8 cellular contexts compared by ENCODE assay signal in the genomic region with DNA sequence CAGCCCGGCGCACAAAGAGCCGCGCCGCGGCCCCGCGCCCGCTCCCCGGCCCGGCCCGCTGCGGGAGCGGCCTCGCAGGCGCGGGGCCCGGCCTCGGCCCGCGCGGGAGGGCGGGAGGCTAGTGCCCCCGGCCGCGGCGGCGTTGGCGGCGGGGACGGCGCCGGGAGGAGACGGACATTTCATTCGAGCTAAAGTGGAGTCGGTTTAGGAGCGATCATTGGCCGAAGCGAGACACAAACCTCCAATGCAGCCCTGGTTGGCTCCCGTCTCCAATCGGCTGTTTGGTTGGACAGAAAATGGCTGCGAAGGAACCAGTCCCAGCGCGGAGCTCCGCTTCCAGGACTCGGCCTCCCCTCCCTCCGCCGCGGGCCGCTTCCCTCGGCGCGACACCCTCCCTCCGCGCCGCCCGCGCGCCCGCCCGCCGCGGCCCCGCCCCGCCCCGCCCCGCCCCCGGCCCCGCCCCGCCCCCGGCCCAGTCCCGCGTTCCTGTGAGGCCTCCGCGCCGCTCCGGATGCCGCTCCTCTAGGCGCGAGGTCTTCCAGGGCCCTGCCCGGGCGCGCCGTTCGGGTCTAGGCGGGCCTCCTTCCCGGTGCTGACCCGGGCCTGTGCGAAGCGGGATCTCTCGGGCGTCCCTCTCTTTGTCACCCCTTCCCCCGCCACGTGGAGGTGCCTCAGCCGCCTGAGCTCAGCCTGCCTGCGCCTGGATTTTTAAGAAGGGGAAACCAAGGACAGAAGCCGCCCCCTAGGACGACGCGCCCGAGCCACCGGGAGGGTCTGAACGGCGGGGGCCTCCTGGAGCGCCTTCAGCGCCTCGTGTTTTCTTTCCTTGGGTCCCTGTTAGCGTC. TPM values are rescaled to one million over a fixed set of nuclear protein-coding genes. Genes with fewer than 3 reads are reported as not detected.
A peak's percentile ranks its signal among the peaks of the same experiment; 100 is the strongest.
DNase-seq lines count a peak whose midpoint lies in the region; ATAC-seq and TF ChIP-seq lines count a peak whose summit lies in the region.

TSS of gene NFYB (minus strand) at position 309 of the 845 bp plus-strand sequence. CDS start 2,757 bp downstream, outside the sequence.

- H3K36me3 ChIP-seq in muscle layer of duodenum (ENCODE audit: control insufficient read depth in 1 of 2, insufficient read depth in 2 of 2, low read length in 2 of 2) = no peaks in the 10 kb centered on the region

- in situ Hi-C loops in KBM-7 (cut with MboI; ENCODE audit: low pct_unique_long_range_greater_than_20kb, low sequenced_read_pairs) = no loop called here

- H3K4me3 Mint-ChIP-seq in activated T-cell treated with anti-CD3 and anti-CD28 coated beads, Interleukin-2, amount 50 U/mL, for 4 hours = peak within 1 kb of the TSS; percentile 88

- peaks cover 10 to 24% of the 10 kb centered on the region in 2 donors for H3K4me1 ChIP-seq in muscle layer of duodenum (ENCODE audit: control insufficient read depth in 1 of 2, insufficient read depth in 2 of 2, low read length in 2 of 2)

- no peaks in the 10 kb centered on the region for H3K36me3 Mint-ChIP-seq in activated T-cell treated with anti-CD3 and anti-CD28 coated beads, Interleukin-2, amount 50 U/mL, for 4 hours (ENCODE audit: insufficient read depth)

- ATAC-seq in GM21717 (IDR thresholded peaks at IDR 0.05; ENCODE audit: unreplicated experiment) = peak; percentile 94
- ATAC-seq in activated T-cell treated with anti-CD3 and anti-CD28 coated beads, Interleukin-2, amount 50 U/mL, for 4 hours = peak; percentile 96 to 97
- peak; percentile 98 for ATAC-seq in esophagus mucosa

- DNase-seq in DMS153 treated with DMSO at 0.1 percent for 48 hours (lab: John Stamatoyannopoulos, UW; ENCODE audit: unreplicated experiment) (peak; percentile 91), KBM-7 (peak; percentile 95)
- peak; percentile 88 for DNase-seq in activated T-cell treated with anti-CD3 and anti-CD28 coated beads, Interleukin-2, amount 50 U/mL, for 4 hours
- DNase-seq in stimulated activated CD8-positive, alpha-beta memory T cell treated with anti-CD3 and anti-CD28 coated beads, Interleukin-7, amount 100 ng/mL, for 4 hours (ENCODE audit: low read depth in 2 of 2) = peak; percentile 84 to 86

- peak within 1 kb of the TSS; percentile 77 to 90 for H3K4me3 ChIP-seq in muscle layer of duodenum (ENCODE audit: low read depth in 1 of 2, low read length in 2 of 2)

- peaks cover 13% of the 10 kb centered on the region for H3K4me1 Mint-ChIP-seq in activated T-cell treated with anti-CD3 and anti-CD28 coated beads, Interleukin-2, amount 50 U/mL, for 4 hours (ENCODE audit: low read depth)

- no peaks in the 10 kb centered on the region for H3K9me3 ChIP-seq in muscle layer of duodenum (ENCODE audit: control insufficient read depth in 1 of 2, low read length in 2 of 2)

- H3K27me3 ChIP-seq in muscle layer of duodenum (ENCODE audit: low read depth, low read length) = no peaks in the 10 kb centered on the region

- H3K9me3 Mint-ChIP-seq in activated T-cell treated with anti-CD3 and anti-CD28 coated beads, Interleukin-2, amount 50 U/mL, for 4 hours = no peaks in the 10 kb centered on the region

- peak within 1 kb of the TSS; percentile 92 for H3K27ac ChIP-seq in muscle layer of duodenum (ENCODE audit: low read length)

- no peaks in the 10 kb centered on the region for H3K27me3 Mint-ChIP-seq in activated T-cell treated with anti-CD3 and anti-CD28 coated beads, Interleukin-2, amount 50 U/mL, for 4 hours (ENCODE audit: low read depth)

TF ChIP-seq in PFSK-1, 5 proteins besides CTCF, POLR2A, EP300 and RAD21:
- TF ChIP-seq, protein P1, sequence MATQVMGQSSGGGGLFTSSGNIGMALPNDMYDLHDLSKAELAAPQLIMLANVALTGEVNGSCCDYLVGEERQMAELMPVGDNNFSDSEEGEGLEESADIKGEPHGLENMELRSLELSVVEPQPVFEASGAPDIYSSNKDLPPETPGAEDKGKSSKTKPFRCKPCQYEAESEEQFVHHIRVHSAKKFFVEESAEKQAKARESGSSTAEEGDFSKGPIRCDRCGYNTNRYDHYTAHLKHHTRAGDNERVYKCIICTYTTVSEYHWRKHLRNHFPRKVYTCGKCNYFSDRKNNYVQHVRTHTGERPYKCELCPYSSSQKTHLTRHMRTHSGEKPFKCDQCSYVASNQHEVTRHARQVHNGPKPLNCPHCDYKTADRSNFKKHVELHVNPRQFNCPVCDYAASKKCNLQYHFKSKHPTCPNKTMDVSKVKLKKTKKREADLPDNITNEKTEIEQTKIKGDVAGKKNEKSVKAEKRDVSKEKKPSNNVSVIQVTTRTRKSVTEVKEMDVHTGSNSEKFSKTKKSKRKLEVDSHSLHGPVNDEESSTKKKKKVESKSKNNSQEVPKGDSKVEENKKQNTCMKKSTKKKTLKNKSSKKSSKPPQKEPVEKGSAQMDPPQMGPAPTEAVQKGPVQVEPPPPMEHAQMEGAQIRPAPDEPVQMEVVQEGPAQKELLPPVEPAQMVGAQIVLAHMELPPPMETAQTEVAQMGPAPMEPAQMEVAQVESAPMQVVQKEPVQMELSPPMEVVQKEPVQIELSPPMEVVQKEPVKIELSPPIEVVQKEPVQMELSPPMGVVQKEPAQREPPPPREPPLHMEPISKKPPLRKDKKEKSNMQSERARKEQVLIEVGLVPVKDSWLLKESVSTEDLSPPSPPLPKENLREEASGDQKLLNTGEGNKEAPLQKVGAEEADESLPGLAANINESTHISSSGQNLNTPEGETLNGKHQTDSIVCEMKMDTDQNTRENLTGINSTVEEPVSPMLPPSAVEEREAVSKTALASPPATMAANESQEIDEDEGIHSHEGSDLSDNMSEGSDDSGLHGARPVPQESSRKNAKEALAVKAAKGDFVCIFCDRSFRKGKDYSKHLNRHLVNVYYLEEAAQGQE (IDR thresholded peaks at IDR 0.05; ENCODE audit: insufficient read depth in 1 of 2, low read depth in 2 of 2, low read length in 2 of 2) = 0 out of 4 replicates have a peak, but pooled peaks of 1 of the 2 experiments have one; percentile 43
- peak; percentile 73 for TF ChIP-seq FOXP2 (optimal IDR thresholded peaks at IDR 0.05; ENCODE audit: borderline replicate concordance, extremely low read depth, extremely low read length, insufficient read depth)
- peak; percentile 92 for TF ChIP-seq TAF1 (IDR thresholded peaks at IDR 0.05; ENCODE audit: borderline replicate concordance, insufficient read depth, low read length)
- TF ChIP-seq SIN3A (IDR thresholded peaks at IDR 0.05; ENCODE audit: borderline replicate concordance, insufficient read depth, low read length) = no peak
- peak; percentile 72 for TF ChIP-seq POLR2AphosphoS5 (IDR thresholded peaks at IDR 0.05; ENCODE audit: low read depth, low read length)

RNA-seq across cellular contexts. Expression of gene NFYB, which starts in this region (rescaled TPM):
- polyA plus RNA-seq in PFSK-1 (2012; ENCODE audit: insufficient read length, low read depth) = 10.8 TPM
- 10 to 100 TPM; 20.6 to 25.7 (median 22.9) TPM for total RNA-seq in activated T-cell treated with anti-CD3 and anti-CD28 coated beads, Interleukin-2, amount 50 U/mL, for 4 hours
- total RNA-seq in esophagus mucosa = 9.3 TPM

Comparison
In these comparisons a context has a peak if more than half of its experiments do, and no peak if none do; other contexts are left out.
1. Peak in every context shown above with its lines: DNase-seq, ATAC-seq, H3K4me3 ChIP-seq and H3K27ac ChIP-seq.